33 cellular contexts compared by ENCODE assay signal in genomic region chr10:22372298-22372697, GRCh38. TPM values are rescaled to one million over a fixed set of nuclear protein-coding genes. Genes with fewer than 3 reads are reported as not detected.
"Had no signal": no experiment of that assay in that cellular context is flagged by ENCODE, and none has a peak within 500 bp of the region (broad histone marks: within the 10 kb centered on the region; RNA-seq: fewer than 3 reads in every experiment).

No MANE protein-coding gene starts in this region.

- H3K27ac Mint-ChIP-seq: naive thymus-derived CD8-positive, alpha-beta T cell; nephron progenitor cell; progenitor cell of endocrine pancreas; type B pancreatic cell had no signal

- ATAC-seq: foreskin keratinocyte; gastroesophageal sphincter; heart left ventricle; left lobe of liver; naive thymus-derived CD8-positive, alpha-beta T cell; sciatic nerve; stimulated activated naive CD8-positive, alpha-beta T cell treated with anti-CD3 and anti-CD28 coated beads, Interleukin-15, amount 100 ng/mL, for 72 hours had no signal

- H3K9me3 Mint-ChIP-seq: naive thymus-derived CD8-positive, alpha-beta T cell; nephron progenitor cell; stimulated activated naive CD8-positive, alpha-beta T cell treated with anti-CD3 and anti-CD28 coated beads, Interleukin-15, amount 100 ng/mL, for 72 hours; type B pancreatic cell had no signal

- DNase-seq: dermis blood vessel endothelial cell; effector memory CD4-positive, alpha-beta T cell; foreskin keratinocyte; heart left ventricle; kidney; mammary epithelial cell; naive thymus-derived CD8-positive, alpha-beta T cell; nephron progenitor cell; stimulated activated CD4-positive, alpha-beta T cell treated with anti-CD3 and anti-CD28 coated beads, Interleukin-12 subunit alpha, Interleukin-12 subunit beta, amount 100 ng/mL, for 4 hours; stimulated activated CD4-positive, alpha-beta T cell treated with anti-CD3 and anti-CD28 coated beads, Interleukin-1b, Interleukin-23, amount 100 ng/mL, for 48 hours; stimulated activated CD4-positive, alpha-beta T cell treated with anti-CD3 and anti-CD28 coated beads, Interleukin-4, amount 100 ng/mL, for 1 hour; stimulated activated CD8-positive, alpha-beta memory T cell treated with anti-CD3 and anti-CD28 coated beads, Interleukin-4, amount 100 ng/mL, for 48 hours; stimulated activated naive CD4-positive, alpha-beta T cell; stimulated activated naive CD8-positive, alpha-beta T cell treated with anti-CD3 and anti-CD28 coated beads, Interleukin-15, amount 100 ng/mL, for 72 hours; thyroid gland had no signal

- H3K9me3 ChIP-seq: esophagus muscularis mucosa, gastroesophageal sphincter, heart left ventricle, neutrophil, right atrium auricular region, suprapubic skin, thyroid gland had no signal

- H3K4me1 ChIP-seq: esophagus muscularis mucosa, foreskin keratinocyte, gastroesophageal sphincter, parathyroid adenoma, right atrium auricular region, suprapubic skin, thyroid gland had no signal

- H3K4me3 Mint-ChIP-seq: naive thymus-derived CD8-positive, alpha-beta T cell; nephron progenitor cell; stimulated activated naive CD8-positive, alpha-beta T cell treated with anti-CD3 and anti-CD28 coated beads, Interleukin-15, amount 100 ng/mL, for 72 hours; type B pancreatic cell had no signal

- H3K4me3 ChIP-seq: coronary artery, esophagus muscularis mucosa, gastroesophageal sphincter, heart left ventricle, hepatocyte, right atrium auricular region, smooth muscle cell, suprapubic skin, thyroid gland had no signal

- H3K27me3 Mint-ChIP-seq: naive thymus-derived CD8-positive, alpha-beta T cell; progenitor cell of endocrine pancreas; stimulated activated naive CD8-positive, alpha-beta T cell treated with anti-CD3 and anti-CD28 coated beads, Interleukin-15, amount 100 ng/mL, for 72 hours; type B pancreatic cell had no signal

- H3K27ac ChIP-seq: coronary artery, esophagus muscularis mucosa, foreskin keratinocyte, gastroesophageal sphincter, heart left ventricle, hepatocyte, neutrophil, parathyroid adenoma, right atrium auricular region, suprapubic skin, thyroid gland had no signal

- H3K4me2 ChIP-seq: hepatocyte, smooth muscle cell had no signal

- H3K79me2 ChIP-seq: hepatocyte, parathyroid adenoma had no signal

- H3K36me3 ChIP-seq: esophagus muscularis mucosa, gastroesophageal sphincter, heart left ventricle, neutrophil, right atrium auricular region, suprapubic skin, thyroid gland had no signal

- H3K27me3 ChIP-seq: hepatocyte, neutrophil, right atrium auricular region, thyroid gland had no signal

- H3K9ac ChIP-seq: parathyroid adenoma had no signal

- H3K36me3 Mint-ChIP-seq: naive thymus-derived CD8-positive, alpha-beta T cell; type B pancreatic cell had no signal

- H2AFZ ChIP-seq: hepatocyte, parathyroid adenoma had no signal

RNA-seq across cellular contexts. Expression of gene SPAG6, which starts 27.0 kb away (rescaled TPM):
- total RNA-seq: dermis blood vessel endothelial cell; endothelial cell of umbilical vein; epithelial cell of proximal tubule; fibroblast of lung; foreskin keratinocyte; gastroesophageal sphincter; left lobe of liver; mammary epithelial cell; myocyte; naive thymus-derived CD8-positive, alpha-beta T cell; osteoblast; right atrium auricular region; smooth muscle cell had no signal
- polyA plus RNA-seq: endothelial cell of umbilical vein; fibroblast of lung; foreskin keratinocyte; heart left ventricle; hepatocyte; mammary epithelial cell; naive thymus-derived CD8-positive, alpha-beta T cell had no signal
